Comparison of ENCODE assay signal across 1 cellular context in the genomic region with DNA sequence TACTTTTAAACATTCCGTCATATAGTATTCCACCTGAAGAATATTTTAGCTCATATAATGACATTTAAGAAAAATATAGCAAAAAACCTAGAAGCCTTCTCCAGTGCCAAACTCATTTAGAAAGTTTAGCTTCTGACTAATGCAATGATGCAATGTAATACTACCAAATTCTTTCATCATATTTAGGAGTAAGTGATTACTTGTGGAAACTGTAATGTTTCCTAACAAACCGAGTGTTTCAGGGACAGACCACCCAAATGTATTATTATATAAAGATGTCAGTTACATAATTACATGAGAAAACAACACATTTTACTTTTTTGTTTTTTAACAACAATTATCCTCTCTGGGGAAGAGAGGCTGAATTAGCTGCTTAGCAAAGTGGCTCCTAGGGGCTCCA.
TF ChIP-seq lines count a peak whose summit lies in the region.

No MANE protein-coding gene starts in this region.

TF ChIP-seq in H1, 55 proteins besides CTCF, POLR2A, EP300 and RAD21:
- TF ChIP-seq BACH1 (IDR thresholded peaks at IDR 0.05; ENCODE audit: low read length) (no peak), CREB1 (IDR thresholded peaks at IDR 0.05) (no peak), TAF1 (IDR thresholded peaks at IDR 0.05; ENCODE audit: low read depth, low read length) (no peak), SUZ12 (IDR thresholded peaks at IDR 0.05; ENCODE audit: low read length) (no peak), MAFK (IDR thresholded peaks at IDR 0.05; ENCODE audit: low read depth, low read length) (no peak), ASH2L (IDR thresholded peaks at IDR 0.05; ENCODE audit: low read length) (no peak), RBBP5 (IDR thresholded peaks at IDR 0.05; ENCODE audit: borderline replicate concordance, low read depth, low read length) (no peak), GTF2F1 (IDR thresholded peaks at IDR 0.05; ENCODE audit: borderline replicate concordance, low read depth, low read length) (no peak), EGR1 (IDR thresholded peaks at IDR 0.05; ENCODE audit: borderline replicate concordance, low read depth, low read length) (no peak), ZNF274 (IDR thresholded peaks at IDR 0.05; ENCODE audit: borderline replicate concordance, extremely low read depth, low read length) (no peak), CHD2 (IDR thresholded peaks at IDR 0.05; ENCODE audit: low read length) (no peak), PHF8 (conservative IDR thresholded peaks at IDR 0.05; ENCODE audit: low read depth, low read length) (no peak), SAP30 (IDR thresholded peaks at IDR 0.05; ENCODE audit: insufficient read depth, insufficient replicate concordance, low read length) (no peak), CBX8 (IDR thresholded peaks at IDR 0.05; ENCODE audit: borderline replicate concordance, low read depth, low read length) (no peak), POLR2AphosphoS5 (IDR thresholded peaks at IDR 0.05; ENCODE audit: low read depth, low read length) (no peak), RXRA (IDR thresholded peaks at IDR 0.05; ENCODE audit: insufficient read depth, low read depth, low read length) (no peak)
TF ChIP-seq in H1: peak in this region for 0.
